ENCODE assay signal across 11 cellular contexts in the genomic region with DNA sequence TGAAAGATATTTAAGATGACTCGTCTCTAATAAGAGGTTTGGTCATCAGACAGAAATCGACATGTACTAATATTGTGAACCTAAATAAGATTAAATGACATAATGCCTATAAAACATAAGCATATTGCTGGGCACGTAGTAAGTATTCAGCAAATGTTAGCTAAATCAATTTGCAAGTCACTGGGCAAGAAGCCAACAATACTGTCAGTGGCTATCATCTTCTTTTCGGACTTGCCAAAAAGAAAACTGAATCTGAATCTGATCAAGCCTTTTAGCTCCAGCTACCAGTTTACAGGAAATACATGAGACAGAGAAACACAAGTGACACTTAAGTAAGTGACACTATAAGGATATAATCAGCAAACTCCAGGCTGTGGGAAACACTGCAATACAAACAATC.
A peak's percentile ranks its signal among the peaks of the same experiment; 100 is the strongest.
DNase-seq lines count a peak whose midpoint lies in the region; ATAC-seq and TF ChIP-seq lines count a peak whose summit lies in the region.
"Had no signal": no experiment of that assay in that cellular context is flagged by ENCODE, and none has a peak within 500 bp of the region (broad histone marks: within the 10 kb centered on the region; RNA-seq: fewer than 3 reads in every experiment).

No MANE protein-coding gene starts in this region.

- DNase-seq in COLO668 (lab: John Stamatoyannopoulos, UW; ENCODE audit: unreplicated experiment) (peak; percentile 25), GM20000 (ENCODE audit: low spot score) (peak; percentile 17), OCI-M1 (lab: John Stamatoyannopoulos, UW) (peak; percentile 59), foreskin fibroblast (peak; percentile 7 to 50), islet precursor cell (no peak)
- DNase-seq in stimulated activated CD4-positive, alpha-beta T cell treated with anti-CD3 and anti-CD28 coated beads, Interleukin-4, amount 100 ng/mL, for 4 hours = no peak
- no peak for DNase-seq in stimulated activated CD4-positive, alpha-beta T cell treated with anti-CD3 and anti-CD28 coated beads, Interleukin-2, amount 100 ng/mL, for 24 hours
- DNase-seq: lower lobe of right lung; stimulated activated CD4-positive, alpha-beta T cell treated with anti-CD3 and anti-CD28 coated beads, Interleukin-4, amount 100 ng/mL, for 1 hour had no signal

- H3K4me3 ChIP-seq in foreskin fibroblast (ENCODE audit: low read depth in 1 of 2, low read length in 2 of 2) = no peak overlapping the region
- H3K4me3 ChIP-seq: cardiac muscle cell, lower lobe of right lung had no signal

- TF ChIP-seq CTCF in GM20000 (IDR thresholded peaks at IDR 0.05; ENCODE audit: extremely low read depth, missing control alignments) = no peak
- no peak for TF ChIP-seq CTCF in foreskin fibroblast (IDR thresholded peaks at IDR 0.05; ENCODE audit: low read depth, low read length)

- no peak for ATAC-seq in GM21447 (IDR thresholded peaks at IDR 0.05; ENCODE audit: unreplicated experiment)
- ATAC-seq: lower lobe of right lung had no signal

Comparison
In these comparisons a context has a peak if more than half of its experiments do, and no peak if none do; other contexts are left out.
1. DNase-seq: peak in COLO668 (single experiment), GM20000 (single experiment), OCI-M1 (single experiment) and foreskin fibroblast (2 of 2); none in stimulated activated CD4-positive, alpha-beta T cell treated with anti-CD3 and anti-CD28 coated beads, Interleukin-4, amount 100 ng/mL, for 4 hours (0 of 2), stimulated activated CD4-positive, alpha-beta T cell treated with anti-CD3 and anti-CD28 coated beads, Interleukin-2, amount 100 ng/mL, for 24 hours (0 of 2) and islet precursor cell (single experiment).